ENCODE assay signal across 1 cellular context in the genomic region with DNA sequence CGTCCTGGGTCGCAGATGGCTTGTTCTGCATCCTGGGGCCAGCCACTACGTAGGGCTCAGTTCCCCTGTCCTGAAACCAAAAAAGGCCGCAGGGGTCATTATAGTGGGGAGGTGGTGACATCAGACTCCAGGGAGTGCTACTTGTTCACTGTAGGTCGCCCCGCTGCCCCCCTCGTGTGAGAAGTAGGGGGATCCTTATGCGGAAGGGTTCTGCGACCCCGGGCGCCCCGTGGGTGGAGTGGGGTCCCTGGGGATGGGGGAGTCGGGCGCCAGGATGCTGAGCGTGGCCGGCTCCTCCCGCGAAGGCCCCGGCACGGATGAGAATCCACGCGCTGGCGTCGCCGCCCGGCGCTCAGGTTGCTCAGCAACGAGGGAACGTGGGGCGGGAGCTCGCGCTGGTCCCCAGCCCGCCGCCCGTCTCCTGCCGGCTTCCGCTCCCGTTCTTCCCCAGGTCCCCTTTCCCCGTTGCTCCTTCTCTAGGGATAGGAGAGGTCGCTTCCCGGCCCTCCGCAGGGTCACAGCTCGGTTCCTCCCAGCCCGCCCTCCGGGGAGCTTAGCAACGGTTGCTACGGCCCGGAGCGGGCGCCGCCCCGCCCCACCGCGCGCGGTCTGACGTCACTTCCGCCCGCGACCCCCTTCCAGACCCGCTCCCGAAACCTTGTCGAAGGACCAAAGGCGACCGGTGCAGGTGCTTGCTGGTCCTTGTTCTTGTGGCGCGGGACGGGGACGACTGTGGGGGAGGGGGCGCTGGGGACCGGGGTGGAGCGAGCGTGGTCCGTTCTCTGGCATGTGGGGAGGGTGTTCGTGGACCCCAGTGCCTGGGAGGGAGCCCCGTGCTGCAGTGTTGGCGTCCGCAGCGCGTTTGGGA.
TF ChIP-seq lines count a peak whose summit lies in the region.

A gene with protein sequence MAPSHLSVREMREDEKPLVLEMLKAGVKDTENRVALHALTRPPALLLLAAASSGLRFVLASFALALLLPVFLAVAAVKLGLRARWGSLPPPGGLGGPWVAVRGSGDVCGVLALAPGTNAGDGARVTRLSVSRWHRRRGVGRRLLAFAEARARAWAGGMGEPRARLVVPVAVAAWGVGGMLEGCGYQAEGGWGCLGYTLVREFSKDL (plus strand): TSS at position 618 of the 868 bp plus-strand sequence. CDS start 521 bp downstream, outside the sequence.

TF ChIP-seq in K562, 482 proteins besides CTCF, POLR2A, EP300 and RAD21 (continued from another document and continues in another):
- TF ChIP-seq, protein P1, sequence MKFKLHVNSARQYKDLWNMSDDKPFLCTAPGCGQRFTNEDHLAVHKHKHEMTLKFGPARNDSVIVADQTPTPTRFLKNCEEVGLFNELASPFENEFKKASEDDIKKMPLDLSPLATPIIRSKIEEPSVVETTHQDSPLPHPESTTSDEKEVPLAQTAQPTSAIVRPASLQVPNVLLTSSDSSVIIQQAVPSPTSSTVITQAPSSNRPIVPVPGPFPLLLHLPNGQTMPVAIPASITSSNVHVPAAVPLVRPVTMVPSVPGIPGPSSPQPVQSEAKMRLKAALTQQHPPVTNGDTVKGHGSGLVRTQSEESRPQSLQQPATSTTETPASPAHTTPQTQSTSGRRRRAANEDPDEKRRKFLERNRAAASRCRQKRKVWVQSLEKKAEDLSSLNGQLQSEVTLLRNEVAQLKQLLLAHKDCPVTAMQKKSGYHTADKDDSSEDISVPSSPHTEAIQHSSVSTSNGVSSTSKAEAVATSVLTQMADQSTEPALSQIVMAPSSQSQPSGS (CRISPR knock-in tag; IDR thresholded peaks at IDR 0.05): 0 out of 2 replicates have a peak, but pooled peaks have one; percentile 1
- TF ChIP-seq ZBTB1 (CRISPR knock-in tag; IDR thresholded peaks at IDR 0.05; ENCODE audit: borderline replicate concordance, low read depth) (no peak), CSDE1 (IDR thresholded peaks at IDR 0.05) (no peak; a peak in 1 of 4 replicates), MTA1 (IDR thresholded peaks at IDR 0.05; ENCODE audit: borderline replicate concordance) (peak; percentile 39; the same call in 1 of the 2 replicates), YY1 (IDR thresholded peaks at IDR 0.05; ENCODE audit: borderline replicate concordance in 1 of 3, control insufficient read depth in 1 of 3, extremely low read depth in 1 of 3, insufficient read depth in 3 of 3, insufficient read length in 1 of 3, insufficient replicate concordance in 2 of 3, low read depth in 1 of 3, low read length in 2 of 3) (no peak), SIRT6 (IDR thresholded peaks at IDR 0.05; ENCODE audit: low read depth, low read length) (peak; percentile 69), CREBBP (IDR thresholded peaks at IDR 0.05; ENCODE audit: low read depth, low read length) (no peak), PPARD (CRISPR knock-in tag; IDR thresholded peaks at IDR 0.05) (no peak), POLR2G (IDR thresholded peaks at IDR 0.05; ENCODE audit: low read depth, low read length) (peak; percentile 70), TBP (optimal IDR thresholded peaks at IDR 0.05; ENCODE audit: low read depth, low read length) (peak; percentile 21), HNRNPH1 (optimal IDR thresholded peaks at IDR 0.05; ENCODE audit: low read depth, low read length) (no peak), CHD2 (IDR thresholded peaks at IDR 0.05; ENCODE audit: low read depth, low read length) (peak; percentile 11; the same call in 1 of the 2 replicates), MCM3 (IDR thresholded peaks at IDR 0.05) (no peak), HLTF (IDR thresholded peaks at IDR 0.05) (peak; percentile 32; the same call in 1 of the 2 replicates), ZBTB7A (IDR thresholded peaks at IDR 0.05; ENCODE audit: borderline replicate concordance, control insufficient read depth, low read depth, low read length) (peak; percentile 97), RFX1 (IDR thresholded peaks at IDR 0.05) (peak; percentile 97), GATAD2B (IDR thresholded peaks at IDR 0.05; ENCODE audit: borderline replicate concordance) (no peak), MCM7 (IDR thresholded peaks at IDR 0.05) (no peak), HCFC1 (IDR thresholded peaks at IDR 0.05; ENCODE audit: low read depth, low read length) (peak; percentile 44), HMG20A (CRISPR knock-in tag; conservative IDR thresholded peaks at IDR 0.05) (no peak), ATF1 (CRISPR knock-in tag; IDR thresholded peaks at IDR 0.05) (peak; percentile 69), ATF1 (tag; IDR thresholded peaks at IDR 0.05) (peak; percentile 93), ZNF263 (CRISPR knock-in tag; IDR thresholded peaks at IDR 0.05; ENCODE audit: borderline replicate concordance) (no peak)
- TF ChIP-seq, protein P2, sequence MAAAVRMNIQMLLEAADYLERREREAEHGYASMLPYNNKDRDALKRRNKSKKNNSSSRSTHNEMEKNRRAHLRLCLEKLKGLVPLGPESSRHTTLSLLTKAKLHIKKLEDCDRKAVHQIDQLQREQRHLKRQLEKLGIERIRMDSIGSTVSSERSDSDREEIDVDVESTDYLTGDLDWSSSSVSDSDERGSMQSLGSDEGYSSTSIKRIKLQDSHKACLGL (CRISPR knock-in tag; IDR thresholded peaks at IDR 0.05; ENCODE audit: borderline replicate concordance, poor library complexity, severe bottlenecking): no peak
- TF ChIP-seq, protein P3, sequence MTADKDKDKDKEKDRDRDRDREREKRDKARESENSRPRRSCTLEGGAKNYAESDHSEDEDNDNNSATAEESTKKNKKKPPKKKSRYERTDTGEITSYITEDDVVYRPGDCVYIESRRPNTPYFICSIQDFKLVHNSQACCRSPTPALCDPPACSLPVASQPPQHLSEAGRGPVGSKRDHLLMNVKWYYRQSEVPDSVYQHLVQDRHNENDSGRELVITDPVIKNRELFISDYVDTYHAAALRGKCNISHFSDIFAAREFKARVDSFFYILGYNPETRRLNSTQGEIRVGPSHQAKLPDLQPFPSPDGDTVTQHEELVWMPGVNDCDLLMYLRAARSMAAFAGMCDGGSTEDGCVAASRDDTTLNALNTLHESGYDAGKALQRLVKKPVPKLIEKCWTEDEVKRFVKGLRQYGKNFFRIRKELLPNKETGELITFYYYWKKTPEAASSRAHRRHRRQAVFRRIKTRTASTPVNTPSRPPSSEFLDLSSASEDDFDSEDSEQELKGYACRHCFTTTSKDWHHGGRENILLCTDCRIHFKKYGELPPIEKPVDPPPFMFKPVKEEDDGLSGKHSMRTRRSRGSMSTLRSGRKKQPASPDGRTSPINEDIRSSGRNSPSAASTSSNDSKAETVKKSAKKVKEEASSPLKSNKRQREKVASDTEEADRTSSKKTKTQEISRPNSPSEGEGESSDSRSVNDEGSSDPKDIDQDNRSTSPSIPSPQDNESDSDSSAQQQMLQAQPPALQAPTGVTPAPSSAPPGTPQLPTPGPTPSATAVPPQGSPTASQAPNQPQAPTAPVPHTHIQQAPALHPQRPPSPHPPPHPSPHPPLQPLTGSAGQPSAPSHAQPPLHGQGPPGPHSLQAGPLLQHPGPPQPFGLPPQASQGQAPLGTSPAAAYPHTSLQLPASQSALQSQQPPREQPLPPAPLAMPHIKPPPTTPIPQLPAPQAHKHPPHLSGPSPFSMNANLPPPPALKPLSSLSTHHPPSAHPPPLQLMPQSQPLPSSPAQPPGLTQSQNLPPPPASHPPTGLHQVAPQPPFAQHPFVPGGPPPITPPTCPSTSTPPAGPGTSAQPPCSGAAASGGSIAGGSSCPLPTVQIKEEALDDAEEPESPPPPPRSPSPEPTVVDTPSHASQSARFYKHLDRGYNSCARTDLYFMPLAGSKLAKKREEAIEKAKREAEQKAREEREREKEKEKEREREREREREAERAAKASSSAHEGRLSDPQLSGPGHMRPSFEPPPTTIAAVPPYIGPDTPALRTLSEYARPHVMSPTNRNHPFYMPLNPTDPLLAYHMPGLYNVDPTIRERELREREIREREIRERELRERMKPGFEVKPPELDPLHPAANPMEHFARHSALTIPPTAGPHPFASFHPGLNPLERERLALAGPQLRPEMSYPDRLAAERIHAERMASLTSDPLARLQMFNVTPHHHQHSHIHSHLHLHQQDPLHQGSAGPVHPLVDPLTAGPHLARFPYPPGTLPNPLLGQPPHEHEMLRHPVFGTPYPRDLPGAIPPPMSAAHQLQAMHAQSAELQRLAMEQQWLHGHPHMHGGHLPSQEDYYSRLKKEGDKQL (CRISPR knock-in tag; IDR thresholded peaks at IDR 0.05; ENCODE audit: borderline replicate concordance): no peak
- TF ChIP-seq, protein P4, sequence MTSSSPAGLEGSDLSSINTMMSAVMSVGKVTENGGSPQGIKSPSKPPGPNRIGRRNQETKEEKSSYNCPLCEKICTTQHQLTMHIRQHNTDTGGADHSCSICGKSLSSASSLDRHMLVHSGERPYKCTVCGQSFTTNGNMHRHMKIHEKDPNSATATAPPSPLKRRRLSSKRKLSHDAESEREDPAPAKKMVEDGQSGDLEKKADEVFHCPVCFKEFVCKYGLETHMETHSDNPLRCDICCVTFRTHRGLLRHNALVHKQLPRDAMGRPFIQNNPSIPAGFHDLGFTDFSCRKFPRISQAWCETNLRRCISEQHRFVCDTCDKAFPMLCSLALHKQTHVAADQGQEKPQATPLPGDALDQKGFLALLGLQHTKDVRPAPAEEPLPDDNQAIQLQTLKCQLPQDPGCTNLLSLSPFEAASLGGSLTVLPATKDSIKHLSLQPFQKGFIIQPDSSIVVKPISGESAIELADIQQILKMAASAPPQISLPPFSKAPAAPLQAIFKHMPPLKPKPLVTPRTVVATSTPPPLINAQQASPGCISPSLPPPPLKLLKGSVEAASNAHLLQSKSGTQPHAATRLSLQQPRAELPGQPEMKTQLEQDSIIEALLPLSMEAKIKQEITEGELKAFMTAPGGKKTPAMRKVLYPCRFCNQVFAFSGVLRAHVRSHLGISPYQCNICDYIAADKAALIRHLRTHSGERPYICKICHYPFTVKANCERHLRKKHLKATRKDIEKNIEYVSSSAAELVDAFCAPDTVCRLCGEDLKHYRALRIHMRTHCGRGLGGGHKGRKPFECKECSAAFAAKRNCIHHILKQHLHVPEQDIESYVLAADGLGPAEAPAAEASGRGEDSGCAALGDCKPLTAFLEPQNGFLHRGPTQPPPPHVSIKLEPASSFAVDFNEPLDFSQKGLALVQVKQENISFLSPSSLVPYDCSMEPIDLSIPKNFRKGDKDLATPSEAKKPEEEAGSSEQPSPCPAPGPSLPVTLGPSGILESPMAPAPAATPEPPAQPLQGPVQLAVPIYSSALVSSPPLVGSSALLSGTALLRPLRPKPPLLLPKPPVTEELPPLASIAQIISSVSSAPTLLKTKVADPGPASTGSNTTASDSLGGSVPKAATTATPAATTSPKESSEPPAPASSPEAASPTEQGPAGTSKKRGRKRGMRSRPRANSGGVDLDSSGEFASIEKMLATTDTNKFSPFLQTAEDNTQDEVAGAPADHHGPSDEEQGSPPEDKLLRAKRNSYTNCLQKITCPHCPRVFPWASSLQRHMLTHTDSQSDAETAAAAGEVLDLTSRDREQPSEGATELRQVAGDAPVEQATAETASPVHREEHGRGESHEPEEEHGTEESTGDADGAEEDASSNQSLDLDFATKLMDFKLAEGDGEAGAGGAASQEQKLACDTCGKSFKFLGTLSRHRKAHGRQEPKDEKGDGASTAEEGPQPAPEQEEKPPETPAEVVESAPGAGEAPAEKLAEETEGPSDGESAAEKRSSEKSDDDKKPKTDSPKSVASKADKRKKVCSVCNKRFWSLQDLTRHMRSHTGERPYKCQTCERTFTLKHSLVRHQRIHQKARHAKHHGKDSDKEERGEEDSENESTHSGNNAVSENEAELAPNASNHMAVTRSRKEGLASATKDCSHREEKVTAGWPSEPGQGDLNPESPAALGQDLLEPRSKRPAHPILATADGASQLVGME (CRISPR knock-in tag; IDR thresholded peaks at IDR 0.05): 0 out of 2 replicates have a peak, but pooled peaks have one; percentile 41
- TF ChIP-seq, protein P5, sequence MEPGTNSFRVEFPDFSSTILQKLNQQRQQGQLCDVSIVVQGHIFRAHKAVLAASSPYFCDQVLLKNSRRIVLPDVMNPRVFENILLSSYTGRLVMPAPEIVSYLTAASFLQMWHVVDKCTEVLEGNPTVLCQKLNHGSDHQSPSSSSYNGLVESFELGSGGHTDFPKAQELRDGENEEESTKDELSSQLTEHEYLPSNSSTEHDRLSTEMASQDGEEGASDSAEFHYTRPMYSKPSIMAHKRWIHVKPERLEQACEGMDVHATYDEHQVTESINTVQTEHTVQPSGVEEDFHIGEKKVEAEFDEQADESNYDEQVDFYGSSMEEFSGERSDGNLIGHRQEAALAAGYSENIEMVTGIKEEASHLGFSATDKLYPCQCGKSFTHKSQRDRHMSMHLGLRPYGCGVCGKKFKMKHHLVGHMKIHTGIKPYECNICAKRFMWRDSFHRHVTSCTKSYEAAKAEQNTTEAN (CRISPR knock-in tag; IDR thresholded peaks at IDR 0.05): no peak
- TF ChIP-seq, protein P6, sequence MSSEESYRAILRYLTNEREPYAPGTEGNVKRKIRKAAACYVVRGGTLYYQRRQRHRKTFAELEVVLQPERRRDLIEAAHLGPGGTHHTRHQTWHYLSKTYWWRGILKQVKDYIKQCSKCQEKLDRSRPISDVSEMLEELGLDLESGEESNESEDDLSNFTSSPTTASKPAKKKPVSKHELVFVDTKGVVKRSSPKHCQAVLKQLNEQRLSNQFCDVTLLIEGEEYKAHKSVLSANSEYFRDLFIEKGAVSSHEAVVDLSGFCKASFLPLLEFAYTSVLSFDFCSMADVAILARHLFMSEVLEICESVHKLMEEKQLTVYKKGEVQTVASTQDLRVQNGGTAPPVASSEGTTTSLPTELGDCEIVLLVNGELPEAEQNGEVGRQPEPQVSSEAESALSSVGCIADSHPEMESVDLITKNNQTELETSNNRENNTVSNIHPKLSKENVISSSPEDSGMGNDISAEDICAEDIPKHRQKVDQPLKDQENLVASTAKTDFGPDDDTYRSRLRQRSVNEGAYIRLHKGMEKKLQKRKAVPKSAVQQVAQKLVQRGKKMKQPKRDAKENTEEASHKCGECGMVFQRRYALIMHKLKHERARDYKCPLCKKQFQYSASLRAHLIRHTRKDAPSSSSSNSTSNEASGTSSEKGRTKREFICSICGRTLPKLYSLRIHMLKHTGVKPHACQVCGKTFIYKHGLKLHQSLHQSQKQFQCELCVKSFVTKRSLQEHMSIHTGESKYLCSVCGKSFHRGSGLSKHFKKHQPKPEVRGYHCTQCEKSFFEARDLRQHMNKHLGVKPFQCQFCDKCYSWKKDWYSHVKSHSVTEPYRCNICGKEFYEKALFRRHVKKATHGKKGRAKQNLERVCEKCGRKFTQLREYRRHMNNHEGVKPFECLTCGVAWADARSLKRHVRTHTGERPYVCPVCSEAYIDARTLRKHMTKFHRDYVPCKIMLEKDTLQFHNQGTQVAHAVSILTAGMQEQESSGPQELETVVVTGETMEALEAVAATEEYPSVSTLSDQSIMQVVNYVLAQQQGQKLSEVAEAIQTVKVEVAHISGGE (CRISPR knock-in tag; IDR thresholded peaks at IDR 0.05): peak in 2 of 3 experiments; percentile 45 to 67; a peak in 2 of 6 replicates
- TF ChIP-seq, protein P7, sequence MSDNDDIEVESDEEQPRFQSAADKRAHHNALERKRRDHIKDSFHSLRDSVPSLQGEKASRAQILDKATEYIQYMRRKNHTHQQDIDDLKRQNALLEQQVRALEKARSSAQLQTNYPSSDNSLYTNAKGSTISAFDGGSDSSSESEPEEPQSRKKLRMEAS (CRISPR knock-in tag; IDR thresholded peaks at IDR 0.05): peak; percentile 43; the same call in 1 of the 2 replicates
- TF ChIP-seq, protein P8, sequence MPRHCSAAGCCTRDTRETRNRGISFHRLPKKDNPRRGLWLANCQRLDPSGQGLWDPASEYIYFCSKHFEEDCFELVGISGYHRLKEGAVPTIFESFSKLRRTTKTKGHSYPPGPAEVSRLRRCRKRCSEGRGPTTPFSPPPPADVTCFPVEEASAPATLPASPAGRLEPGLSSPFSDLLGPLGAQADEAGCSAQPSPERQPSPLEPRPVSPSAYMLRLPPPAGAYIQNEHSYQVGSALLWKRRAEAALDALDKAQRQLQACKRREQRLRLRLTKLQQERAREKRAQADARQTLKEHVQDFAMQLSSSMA (CRISPR knock-in tag; IDR thresholded peaks at IDR 0.05): no peak
